28 cellular contexts compared by ENCODE assay signal in the genomic region with DNA sequence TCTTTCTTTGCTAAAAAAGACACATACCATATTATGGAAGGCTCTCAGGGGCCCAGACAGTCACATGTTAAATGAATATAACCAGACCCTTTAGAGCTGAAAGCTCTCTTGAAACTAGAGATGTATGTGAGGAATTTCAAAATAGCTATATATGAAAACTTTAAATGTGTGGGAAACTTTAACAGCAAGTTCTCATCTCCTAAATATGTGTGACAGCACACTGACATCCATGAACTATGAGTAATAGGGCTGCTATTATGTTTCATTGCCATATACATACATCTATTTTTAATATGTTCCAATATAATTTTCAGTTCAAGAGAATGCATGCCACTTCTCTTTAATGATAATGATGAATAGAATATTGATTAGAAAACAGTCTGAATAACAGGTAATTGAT.
A peak's percentile ranks its signal among the peaks of the same experiment; 100 is the strongest.
DNase-seq lines count a peak whose midpoint lies in the region; ATAC-seq, FAIRE-seq and TF ChIP-seq lines count a peak whose summit lies in the region.
"Had no signal": no experiment of that assay in that cellular context is flagged by ENCODE, and none has a peak within 500 bp of the region (broad histone marks: within the 10 kb centered on the region; RNA-seq: fewer than 3 reads in every experiment).

No MANE protein-coding gene starts in this region.

- peak overlapping the region; percentile 51 for H2BK5ac ChIP-seq in IMR-90 (ENCODE audit: low read depth, low read length, poor library complexity, severe bottlenecking)

- H2BK15ac ChIP-seq in IMR-90 (ENCODE audit: low read depth, low read length) = 0 out of 3 replicates have a peak overlapping the region, but pooled peaks have one; percentile 5

- TF ChIP-seq EP300 in HepG2 (IDR thresholded peaks at IDR 0.05; ENCODE audit: low read depth in 2 of 2, low read length in 2 of 2) (no peak), HepG2 (CRISPR knock-in tag; IDR thresholded peaks at IDR 0.05; ENCODE audit: borderline replicate concordance) (no peak)

- no peak overlapping the region for H4K8ac ChIP-seq in IMR-90 (ENCODE audit: low read depth in 2 of 2, low read length in 2 of 2)

- no peaks in the 10 kb centered on the region for H3K79me2 ChIP-seq in HepG2 (ENCODE audit: insufficient read depth, low read length)
- H3K79me2 ChIP-seq: parathyroid adenoma had no signal

- H3K4ac ChIP-seq in IMR-90 (ENCODE audit: low read depth, low read length) = no peak overlapping the region

- H3K9me3 ChIP-seq in IMR-90 (ENCODE audit: control insufficient read depth, insufficient read depth, low read length) (no peaks in the 10 kb centered on the region), HepG2 (ENCODE audit: low read length) (no peaks in the 10 kb centered on the region)
- H3K9me3 ChIP-seq: esophagus muscularis mucosa, left lung, SJSA1, tibial nerve had no signal

- H3K18ac ChIP-seq in IMR-90 (ENCODE audit: low read depth, low read length) = no peak overlapping the region

- no peaks in the 10 kb centered on the region; a peak in 1 of 4 replicates for H3K79me1 ChIP-seq in IMR-90 (ENCODE audit: low read depth in 1 of 2, low read length in 2 of 2)

- H3K4me1 ChIP-seq in IMR-90 (ENCODE audit: control insufficient read depth, insufficient read depth, low read length) (peaks cover 2% of the 10 kb centered on the region; the same call in 1 of the 2 replicates), HepG2 (ENCODE audit: insufficient read depth, low read length) (peaks cover 8% of the 10 kb centered on the region)
- H3K4me1 ChIP-seq: esophagus muscularis mucosa, left lung, parathyroid adenoma, tibial nerve had no signal

- FAIRE-seq in HepG2 (lab: Jason Lieb, UNC) = no peak

- no peak overlapping the region for H2AK5ac ChIP-seq in IMR-90 (ENCODE audit: low read depth, low read length)

- dilution Hi-C loops in IMR-90 (cut with HindIII; ENCODE audit: low sequenced_read_pairs, unreplicated experiment) = no loop called here

- no peak for TF ChIP-seq POLR2A in IMR-90 (IDR thresholded peaks at IDR 0.05; ENCODE audit: low read depth, low read length)
- TF ChIP-seq POLR2A in HepG2 (IDR thresholded peaks at IDR 0.05; ENCODE audit: insufficient read depth in 1 of 2, low read depth in 2 of 2, low read length in 2 of 2) = no peak

- no peak overlapping the region for H3K4me2 ChIP-seq in IMR-90 (ENCODE audit: low read depth, low read length)
- H3K4me2 ChIP-seq in HepG2 (ENCODE audit: low read depth, low read length) = no peak overlapping the region

- H3K9ac ChIP-seq in IMR-90 (ENCODE audit: low read depth, low read length) = no peak overlapping the region
- no peak overlapping the region for H3K9ac ChIP-seq in HepG2 (ENCODE audit: insufficient read depth, low read depth, low read length)
- H3K9ac ChIP-seq: parathyroid adenoma had no signal

- H3K9me1 ChIP-seq in IMR-90 (ENCODE audit: insufficient read depth, low read length) = no peaks in the 10 kb centered on the region

- peak; percentile 82 for DNase-seq in IMR-90
- peak; percentile 64 for DNase-seq in brain microvascular endothelial cell
- DNase-seq in fibroblast of pulmonary artery (ENCODE audit: low read depth) = peak; percentile 52
- no peak for DNase-seq in iPS-NIHi7 (ENCODE audit: extremely low spot score)
- DNase-seq in SIG-M5 treated with dmso at 0.1 percent for 504 hours (lab: John Stamatoyannopoulos, UW; ENCODE audit: unreplicated experiment) = no peak
- DNase-seq in HepG2 (ENCODE audit: low spot score) = no peak
- DNase-seq: activated CD4-positive, alpha-beta T cell treated with anti-CD3 and anti-CD28 coated beads, Interleukin-2, amount 10 ng/mL, durations not matched to agents 7 days and 5 days; activated effector memory CD4-positive, alpha-beta T cell treated with anti-CD3 and anti-CD28 coated beads, Interleukin-2, amount 50 U/mL, for 16 hours; activated T-cell treated with anti-CD3 and anti-CD28 coated beads, Interleukin-2, amount 50 U/mL, for 24 hours; anterior cingulate cortex; Calu3; caudate nucleus; CD4-positive, CD25-positive, alpha-beta regulatory T cell; DMS79; islet precursor cell; left lung; mesenchymal stem cell; NCI-H146; NCI-H446 treated with DMSO at 0.1 percent for 48 hours; NCI-H774; retina; T-cell had no signal

- no peak overlapping the region; the same call in 1 of the 2 replicates for H4K5ac ChIP-seq in IMR-90 (ENCODE audit: low read depth, low read length)

- no peak overlapping the region for H3K4me3 ChIP-seq in IMR-90 (ENCODE audit: insufficient read depth, low read depth, low read length)
- no peak overlapping the region for H3K4me3 ChIP-seq in brain microvascular endothelial cell (ENCODE audit: low read depth, low read length)
- no peak overlapping the region for H3K4me3 ChIP-seq in fibroblast of pulmonary artery (replicated peaks; ENCODE audit: low read depth, low read length)
- H3K4me3 ChIP-seq in HepG2 (replicated peaks in 1 of 3; ENCODE audit: insufficient read depth in 1 of 3, low read depth in 2 of 3, low read length in 3 of 3) = no peak overlapping the region
- H3K4me3 ChIP-seq: esophagus muscularis mucosa, left lung, SJSA1, tibial nerve had no signal

- POLR2A ChIA-PET in IMR-90 (lab: Charles Lee; ENCODE audit: unreplicated experiment) (no interaction called here), HepG2 (lab: Yijun Ruan, JAX) (no interaction called here)

- H4K91ac ChIP-seq in IMR-90 (ENCODE audit: insufficient read depth, low read depth, low read length) = no peak overlapping the region

- no peak overlapping the region for H3K27ac ChIP-seq in IMR-90 (ENCODE audit: insufficient read depth, low read length)
- H3K27ac ChIP-seq in brain microvascular endothelial cell = peak overlapping the region; percentile 71
- no peak overlapping the region for H3K27ac ChIP-seq in HepG2 (ENCODE audit: extremely low read length, insufficient read depth, low read length)
- H3K27ac ChIP-seq: esophagus muscularis mucosa, left lung, parathyroid adenoma, SJSA1, tibial nerve had no signal

- in situ Hi-C loops in IMR-90 (cut with MboI; ENCODE audit: low sequenced_read_pairs) = no loop called here
- in situ Hi-C loops in brain microvascular endothelial cell (cut with HindIII; ENCODE audit: low pct_ligation_motif_present, low sequenced_read_pairs) = no loop called here
- in situ Hi-C loops in HepG2 (cut with HindIII; ENCODE audit: extremely low pct_ligation_motif_present, low pct_unique_long_range_greater_than_20kb) = no loop called here

- no peak overlapping the region for H2BK20ac ChIP-seq in IMR-90 (ENCODE audit: low read depth, low read length)

- TF ChIP-seq CTCF in IMR-90 (conservative IDR thresholded peaks at IDR 0.05; ENCODE audit: low read depth, low read length) (no peak), brain microvascular endothelial cell (IDR thresholded peaks at IDR 0.05; ENCODE audit: low read depth, low read length, missing control alignments) (no peak), fibroblast of pulmonary artery (IDR thresholded peaks at IDR 0.05; ENCODE audit: low read length, missing control alignments) (no peak), HepG2 (CRISPR knock-in tag; IDR thresholded peaks at IDR 0.05) (no peak)

- ATAC-seq in IMR-90 (ENCODE audit: low read depth) = no peak
- ATAC-seq in GM18867 (IDR thresholded peaks at IDR 0.05; ENCODE audit: unreplicated experiment) = no peak
- no peak for ATAC-seq in HepG2
- ATAC-seq: left lung, T-cell, WTC11 had no signal

- no peaks in the 10 kb centered on the region for H3K36me3 ChIP-seq in IMR-90 (ENCODE audit: control insufficient read depth, insufficient read depth, low read length)
- H3K36me3 ChIP-seq in brain microvascular endothelial cell (replicated peaks) = no peaks in the 10 kb centered on the region
- H3K36me3 ChIP-seq in HepG2 (replicated peaks in 1 of 2; ENCODE audit: control insufficient read depth in 1 of 2, insufficient read depth in 2 of 2, low read length in 2 of 2) = no peaks in the 10 kb centered on the region
- H3K36me3 ChIP-seq: esophagus muscularis mucosa, left lung, SJSA1, tibial nerve had no signal

- no peak overlapping the region for H3K23ac ChIP-seq in IMR-90 (ENCODE audit: low read depth, low read length)

- H3K27me3 ChIP-seq in IMR-90 (ENCODE audit: control insufficient read depth, insufficient read depth, low read length) (no peaks in the 10 kb centered on the region), brain microvascular endothelial cell (replicated peaks) (no peaks in the 10 kb centered on the region), HepG2 (ENCODE audit: control insufficient read depth in 1 of 2, insufficient read depth in 2 of 2, low read length in 2 of 2) (no peaks in the 10 kb centered on the region)
- H3K27me3 ChIP-seq: esophagus muscularis mucosa, left lung, tibial nerve had no signal

- no peak for TF ChIP-seq RAD21 in IMR-90 (IDR thresholded peaks at IDR 0.05; ENCODE audit: low read length)
- TF ChIP-seq RAD21 in HepG2 (CRISPR knock-in tag; IDR thresholded peaks at IDR 0.05) = no peak

- H2AFZ ChIP-seq in IMR-90 (replicated peaks; ENCODE audit: low read length, poor library complexity) (no peak overlapping the region), HepG2 (ENCODE audit: low read length) (no peak overlapping the region)
- H2AFZ ChIP-seq: parathyroid adenoma had no signal

- no peak overlapping the region for H2AK9ac ChIP-seq in IMR-90 (replicated peaks; ENCODE audit: low read depth, low read length, poor library complexity)

- H2BK120ac ChIP-seq in IMR-90 (ENCODE audit: low read depth, low read length) = no peak overlapping the region

- H4K20me1 ChIP-seq in IMR-90 (ENCODE audit: insufficient read depth, low read length) (no peaks in the 10 kb centered on the region), HepG2 (ENCODE audit: insufficient read depth, low read length) (no peaks in the 10 kb centered on the region)

- intact Hi-C loops in IMR-90 (cut with micrococcal nuclease) (no loop called here), HepG2 (cut with micrococcal nuclease; ENCODE audit: unreplicated experiment) (no loop called here)

- no TSS peak for BruUV-seq in IMR-90 (replicated peaks; lab: Mats Ljungman, UMichigan)
- BruUV-seq in HepG2 (replicated peaks; lab: Mats Ljungman, UMichigan) = no TSS peak

- CTCF ChIA-PET in IMR-90 (lab: Yijun Ruan, JAX) = interaction anchor here (1.0 kb wide), 1 partner anchor 39 kb away, joined by 3 read pairs; no protein-coding TSS in a partner anchor
- CTCF ChIA-PET in HepG2 (lab: Yijun Ruan, JAX; ENCODE audit: low intra/inter-chr PET ratio, low total read pairs) = no interaction called here

- H3K56ac ChIP-seq in IMR-90 (ENCODE audit: extremely low read depth, insufficient read depth, low read length) = no peak overlapping the region

- H3K14ac ChIP-seq in IMR-90 (replicated peaks; ENCODE audit: low read depth, low read length) = no peak overlapping the region

TF ChIP-seq in IMR-90, 13 proteins besides CTCF, POLR2A, EP300 and RAD21 (continues in another document):
- no peak for TF ChIP-seq CHD1 (IDR thresholded peaks at IDR 0.05; ENCODE audit: low read depth, low read length)
- TF ChIP-seq MAFK (IDR thresholded peaks at IDR 0.05; ENCODE audit: low read depth, low read length) = no peak

TF ChIP-seq in HepG2, 621 proteins besides CTCF, POLR2A, EP300 and RAD21 (continues in another document):
- TF ChIP-seq ZMAT5 (CRISPR knock-in tag; IDR thresholded peaks at IDR 0.05; ENCODE audit: borderline replicate concordance, low read depth) (no peak), ZNF841 (CRISPR knock-in tag; IDR thresholded peaks at IDR 0.05; ENCODE audit: borderline replicate concordance) (no peak)

Comparison
In these comparisons a context has a peak if more than half of its experiments do, and no peak if none do; other contexts are left out.
1. DNase-seq: peak in IMR-90 (single experiment), brain microvascular endothelial cell (single experiment) and fibroblast of pulmonary artery (single experiment); none in iPS-NIHi7 (single experiment), SIG-M5 treated with dmso at 0.1 percent for 504 hours (single experiment) and HepG2 (single experiment).